2 cellular contexts compared by ENCODE assay signal in the genomic region with DNA sequence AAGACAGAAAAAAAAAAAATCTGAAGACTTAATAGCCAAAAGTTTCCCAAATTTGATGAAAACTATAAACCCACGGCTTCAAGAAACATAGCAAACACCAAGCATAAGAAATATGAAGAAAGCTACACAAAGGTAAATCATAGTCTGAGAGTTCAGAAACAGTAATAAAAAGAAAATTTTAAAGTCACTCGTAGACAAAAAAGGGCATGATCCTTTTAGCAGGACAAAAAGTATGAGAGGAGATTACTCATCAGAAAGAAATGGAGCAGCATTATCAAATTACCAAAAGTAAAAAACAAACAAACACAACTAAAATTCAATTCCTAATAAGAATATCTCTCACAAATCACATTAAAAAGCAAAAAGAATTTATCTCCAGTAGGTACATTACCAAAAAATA.
TF ChIP-seq lines count a peak whose summit lies in the region.

No MANE protein-coding gene starts in this region.

TF ChIP-seq in GM23338, 12 proteins besides CTCF, POLR2A, EP300 and RAD21 (continued from another document):
- no peak for TF ChIP-seq EZH2 (IDR thresholded peaks at IDR 0.05; ENCODE audit: low read depth, unreplicated experiment)

TF ChIP-seq in endothelial cell of umbilical vein, 7 proteins besides CTCF, POLR2A, EP300 and RAD21 (continued from another document):
- TF ChIP-seq GATA2 (IDR thresholded peaks at IDR 0.05; ENCODE audit: insufficient read depth, insufficient read length, low read depth, low read length), result no peak
- no peak for TF ChIP-seq POLR2AphosphoS5 (IDR thresholded peaks at IDR 0.05; ENCODE audit: insufficient read depth, low read depth, low read length)
- TF ChIP-seq MAX (IDR thresholded peaks at IDR 0.05; ENCODE audit: insufficient read depth, insufficient read length), result no peak
- no peak for TF ChIP-seq EZH2 (IDR thresholded peaks at IDR 0.05; ENCODE audit: borderline replicate concordance, low read depth, low read length, severe bottlenecking)
- no peak for TF ChIP-seq JUN (IDR thresholded peaks at IDR 0.05; ENCODE audit: borderline replicate concordance, insufficient read depth, insufficient read length, low read depth)
- no peak for TF ChIP-seq FOS (IDR thresholded peaks at IDR 0.05; ENCODE audit: borderline replicate concordance, insufficient read depth, low read length)
